In the genomic region with DNA sequence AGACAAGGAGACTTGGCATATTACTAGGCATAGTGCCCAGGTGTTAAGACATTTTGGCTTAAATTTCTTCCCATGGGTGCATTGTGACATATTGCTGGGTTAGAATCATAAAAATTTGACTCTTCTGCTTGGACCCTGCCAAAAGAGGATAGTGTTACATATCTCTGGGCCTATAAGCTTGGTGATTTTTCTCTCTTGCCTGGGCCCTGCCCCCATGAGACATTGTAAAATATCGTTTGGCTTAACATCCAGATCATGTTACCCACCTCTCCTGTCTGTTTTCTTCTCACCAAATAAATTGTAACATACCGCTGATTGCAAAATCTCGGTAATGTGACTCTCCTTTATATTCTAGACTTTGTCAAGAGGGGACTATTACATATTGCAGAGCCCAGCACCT, we compare ENCODE assay signal across 7 cellular contexts.
"Had no signal": no experiment of that assay in that cellular context is flagged by ENCODE, and none has a peak within 500 bp of the region (broad histone marks: within the 10 kb centered on the region; RNA-seq: fewer than 3 reads in every experiment).

No MANE protein-coding gene starts in this region.

- H3K27ac ChIP-seq: HL-60 had no signal

- H3K4me3 ChIP-seq: K562 had no signal

- DNase-seq: IMR-90, KBM-7, KG1 had no signal

- ATAC-seq: HepG2, K562 had no signal

- FAIRE-seq: HepG2, HTR-8/SVneo, K562 had no signal
